ENCODE assay signal across 10 cellular contexts in the genomic region with DNA sequence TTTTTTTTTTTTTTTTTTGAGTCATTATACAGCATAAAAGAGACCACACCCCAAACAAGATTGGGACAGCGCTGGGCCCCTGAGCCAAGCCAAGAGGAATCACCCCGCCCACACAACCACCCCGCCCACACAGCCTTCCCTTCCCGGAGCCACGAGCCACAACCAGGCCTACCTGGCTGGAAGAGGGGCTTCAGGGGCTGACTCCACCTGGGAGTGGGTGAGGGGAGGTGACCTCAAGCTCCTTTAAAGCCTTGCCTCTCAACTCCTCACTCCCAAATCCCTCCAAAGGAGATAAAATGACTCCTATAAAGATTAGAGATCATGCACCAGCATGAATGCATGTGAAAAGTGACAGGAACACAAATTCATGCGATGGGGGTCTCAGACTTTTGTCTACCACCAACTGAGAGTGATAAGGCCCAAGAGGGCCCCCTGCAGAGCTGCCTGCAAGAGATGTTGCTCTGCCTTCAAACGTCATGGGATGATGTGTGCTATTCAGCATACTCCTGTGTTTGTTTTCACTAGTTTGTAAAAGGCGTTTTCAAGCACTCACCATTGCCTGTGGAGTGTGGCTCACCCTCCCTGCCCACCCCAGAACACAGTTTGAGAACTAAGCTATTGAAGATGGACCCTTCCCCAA. TPM values are rescaled to one million over a fixed set of nuclear protein-coding genes. Genes with fewer than 3 reads are reported as not detected.
DNase-seq lines count a peak whose midpoint lies in the region; ATAC-seq lines count a peak whose summit lies in the region.
"Had no signal": no experiment of that assay in that cellular context is flagged by ENCODE, and none has a peak within 500 bp of the region (broad histone marks: within the 10 kb centered on the region; RNA-seq: fewer than 3 reads in every experiment).

No MANE protein-coding gene starts in this region.

- H3K4me3 Mint-ChIP-seq in activated T-helper 2 cell treated with anti-CD3 and anti-CD28 coated beads, Interferon-gamma antibody, Interleukin-2, Interleukin-4, amounts not matched to agents 10 μg/mL and 5 μg/mL and 100 μg/mL, durations not matched to agents 14 hours and 24 hours and 36 hours (ENCODE audit: low read depth), result no peak overlapping the region
- H3K4me3 Mint-ChIP-seq: activated B cell treated with CpG ODN at 0.5 μM for 24 hours had no signal

- no peak overlapping the region for H3K27ac Mint-ChIP-seq in activated T-helper 2 cell treated with anti-CD3 and anti-CD28 coated beads, Interferon-gamma antibody, Interleukin-2, Interleukin-4, amounts not matched to agents 10 μg/mL and 5 μg/mL and 100 μg/mL, durations not matched to agents 14 hours and 24 hours and 36 hours
- H3K27ac Mint-ChIP-seq: activated B cell treated with CpG ODN at 0.5 μM for 24 hours had no signal

- intact Hi-C loops in activated T-helper 2 cell treated with anti-CD3 and anti-CD28 coated beads, Interferon-gamma antibody, Interleukin-2, Interleukin-4, amounts not matched to agents 10 μg/mL and 5 μg/mL and 100 μg/mL, durations not matched to agents 14 hours and 24 hours and 36 hours (cut with micrococcal nuclease), result no loop called here

- no peaks in the 10 kb centered on the region for H3K9me3 Mint-ChIP-seq in activated T-helper 2 cell treated with anti-CD3 and anti-CD28 coated beads, Interferon-gamma antibody, Interleukin-2, Interleukin-4, amounts not matched to agents 10 μg/mL and 5 μg/mL and 100 μg/mL, durations not matched to agents 14 hours and 24 hours and 36 hours
- H3K9me3 Mint-ChIP-seq: activated B cell treated with CpG ODN at 0.5 μM for 24 hours had no signal

- H3K36me3 Mint-ChIP-seq in activated T-helper 2 cell treated with anti-CD3 and anti-CD28 coated beads, Interferon-gamma antibody, Interleukin-2, Interleukin-4, amounts not matched to agents 10 μg/mL and 5 μg/mL and 100 μg/mL, durations not matched to agents 14 hours and 24 hours and 36 hours (ENCODE audit: low read depth), result no peaks in the 10 kb centered on the region

- peak; percentile 43 for DNase-seq in AG08395 (ENCODE audit: low spot score)
- peak; percentile 8 for DNase-seq in activated T-helper 2 cell treated with anti-CD3 and anti-CD28 coated beads, Interferon-gamma antibody, Interleukin-2, Interleukin-4, amounts not matched to agents 10 μg/mL and 5 μg/mL and 100 μg/mL, durations not matched to agents 14 hours and 24 hours and 36 hours (ENCODE audit: low spot score)
- no peak for DNase-seq in NCI-H2171 (lab: John Stamatoyannopoulos, UW)
- no peak for DNase-seq in effector CD4-positive, alpha-beta T cell
- DNase-seq in GM19240 (ENCODE audit: insufficient read length, low spot score), result no peak
- DNase-seq: activated B cell treated with CpG ODN at 0.5 μM for 24 hours, NCI-H446 had no signal

- peaks cover 21% of the 10 kb centered on the region for H3K4me1 Mint-ChIP-seq in activated T-helper 2 cell treated with anti-CD3 and anti-CD28 coated beads, Interferon-gamma antibody, Interleukin-2, Interleukin-4, amounts not matched to agents 10 μg/mL and 5 μg/mL and 100 μg/mL, durations not matched to agents 14 hours and 24 hours and 36 hours (ENCODE audit: low read depth)

- peak; percentile 3 for ATAC-seq in GM18868 (IDR thresholded peaks at IDR 0.05; ENCODE audit: unreplicated experiment)
- ATAC-seq in HG02981 (IDR thresholded peaks at IDR 0.05; ENCODE audit: unreplicated experiment), result no peak

- H3K27me3 ChIP-seq in layer of hippocampus (ENCODE audit: control insufficient read depth, insufficient read depth, low read length), result no peaks in the 10 kb centered on the region

- H3K27ac ChIP-seq in layer of hippocampus (ENCODE audit: low read depth, low read length), result peak overlapping the region; percentile 93

- peaks cover 2% of the 10 kb centered on the region for H3K27me3 Mint-ChIP-seq in activated T-helper 2 cell treated with anti-CD3 and anti-CD28 coated beads, Interferon-gamma antibody, Interleukin-2, Interleukin-4, amounts not matched to agents 10 μg/mL and 5 μg/mL and 100 μg/mL, durations not matched to agents 14 hours and 24 hours and 36 hours (ENCODE audit: low read depth)
- H3K27me3 Mint-ChIP-seq: activated B cell treated with CpG ODN at 0.5 μM for 24 hours had no signal

RNA-seq across cellular contexts. Expression of a gene that starts 23.1 kb away (rescaled TPM):
- 127 and 132 TPM in 2 replicates for total RNA-seq in activated T-helper 2 cell treated with anti-CD3 and anti-CD28 coated beads, Interferon-gamma antibody, Interleukin-2, Interleukin-4, amounts not matched to agents 10 μg/mL and 5 μg/mL and 100 μg/mL, durations not matched to agents 14 hours and 24 hours and 36 hours

Comparison
In these comparisons a context has a peak if more than half of its experiments do, and no peak if none do; other contexts are left out.
1. DNase-seq: peak in AG08395 (single experiment) and activated T-helper 2 cell treated with anti-CD3 and anti-CD28 coated beads, Interferon-gamma antibody, Interleukin-2, Interleukin-4, amounts not matched to agents 10 μg/mL and 5 μg/mL and 100 μg/mL, durations not matched to agents 14 hours and 24 hours and 36 hours (single experiment); none in NCI-H2171 (single experiment), effector CD4-positive, alpha-beta T cell (single experiment) and GM19240 (single experiment).